In the genomic region with DNA sequence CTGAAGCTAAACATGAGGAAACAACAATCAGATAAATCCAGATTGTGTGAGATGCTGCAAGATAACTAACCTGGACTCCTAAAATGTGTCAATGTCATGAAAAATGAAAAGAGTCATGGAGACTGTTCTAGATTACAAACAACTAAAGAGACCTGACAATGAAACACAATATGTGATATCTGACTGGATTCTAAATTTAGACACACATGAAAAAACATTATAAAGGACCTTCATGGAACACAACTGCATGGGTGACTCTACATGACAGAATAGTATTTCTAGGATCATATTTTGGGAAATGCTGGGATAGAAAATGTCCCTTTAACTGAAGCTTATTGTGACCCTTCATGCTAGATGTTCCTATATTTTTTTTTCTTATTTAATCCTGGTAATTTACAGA, we compare ENCODE assay signal across 33 cellular contexts.
"Had no signal": no experiment of that assay in that cellular context is flagged by ENCODE, and none has a peak within 500 bp of the region (broad histone marks: within the 10 kb centered on the region; RNA-seq: fewer than 3 reads in every experiment).

No MANE protein-coding gene starts in this region.

- H3K27ac Mint-ChIP-seq: activated B cell treated with CpG ODN at 0.5 μM for 24 hours; activated CD4-positive, alpha-beta memory T cell treated with anti-CD3 and anti-CD28 coated beads, Interleukin-2, amount 10 ng/mL, durations not matched to agents 7 days and 5 days; activated CD4-positive, alpha-beta T cell treated with anti-CD3 and anti-CD28 coated beads, Interleukin-2, amount 10 ng/mL, durations not matched to agents 7 days and 5 days; activated CD8-positive, alpha-beta memory T cell treated with anti-CD3 and anti-CD28 coated beads, Interleukin-2, amount 10 ng/mL, durations not matched to agents 7 days and 5 days; activated CD8-positive, alpha-beta T cell treated with anti-CD3 and anti-CD28 coated beads, Interleukin-2, amount 10 ng/mL, durations not matched to agents 7 days and 5 days; activated naive CD4-positive, alpha-beta T cell treated with anti-CD3 and anti-CD28 coated beads for 36 hours; activated naive CD4-positive, alpha-beta T cell treated with anti-CD3 and anti-CD28 coated beads, Interleukin-2, amount 50 U/mL, for 72 hours; activated naive CD8-positive, alpha-beta T cell treated with anti-CD3 and anti-CD28 coated beads for 36 hours; activated T-cell treated with anti-CD3 and anti-CD28 coated beads, Interleukin-2, amount 50 U/mL, for 24 hours; activated T-helper 2 cell treated with anti-CD3 and anti-CD28 coated beads, Interferon-gamma antibody, Interleukin-2, Interleukin-4, amounts not matched to agents 10 μg/mL and 5 μg/mL and 100 μg/mL, durations not matched to agents 14 hours and 24 hours and 36 hours; T-helper 1 cell treated with Interleukin-12 subunit alpha and Interleukin-12 subunit beta and Interleukin-4 antibody, amounts not matched to agents 30 μg/mL and 1 μg/mL, for 36 hours; T-helper 2 cell treated with Interferon-gamma antibody and Interleukin-4, amounts not matched to agents 5 μg/mL and 100 μg/mL, for 36 hours had no signal

- H3K4me3 ChIP-seq: adrenal gland, body of pancreas, breast epithelium had no signal

- H3K4me1 ChIP-seq: breast epithelium had no signal

- H3K27me3 Mint-ChIP-seq: activated CD4-positive, alpha-beta memory T cell treated with anti-CD3 and anti-CD28 coated beads, Interleukin-2, amount 10 ng/mL, durations not matched to agents 7 days and 5 days; activated naive CD8-positive, alpha-beta T cell treated with anti-CD3 and anti-CD28 coated beads for 36 hours had no signal

- H3K36me3 ChIP-seq: adrenal gland, brain microvascular endothelial cell, breast epithelium had no signal

- DNase-seq: activated B cell treated with CpG ODN at 0.5 μM for 24 hours; activated CD4-positive, alpha-beta memory T cell treated with anti-CD3 and anti-CD28 coated beads, Interleukin-2, amount 10 ng/mL, durations not matched to agents 7 days and 5 days; activated CD4-positive, alpha-beta T cell treated with anti-CD3 and anti-CD28 coated beads for 48 hours; activated CD4-positive, alpha-beta T cell treated with anti-CD3 and anti-CD28 coated beads, Interleukin-2, amount 10 ng/mL, durations not matched to agents 7 days and 5 days; activated CD4-positive, alpha-beta T cell treated with anti-CD3 and anti-CD28 coated beads, Interleukin-2, amount 50 U/mL, for 48 hours; activated CD4-positive, CD25-positive, alpha-beta regulatory T cell treated with anti-CD3 and anti-CD28 coated beads, Interleukin-2, amount 50 U/mL, for 72 hours; activated CD8-positive, alpha-beta memory T cell treated with anti-CD3 and anti-CD28 coated beads for 24 hours; activated CD8-positive, alpha-beta memory T cell treated with anti-CD3 and anti-CD28 coated beads, Interleukin-2, amount 10 ng/mL, durations not matched to agents 7 days and 5 days; activated CD8-positive, alpha-beta memory T cell treated with anti-CD3 and anti-CD28 coated beads, Interleukin-2, amount 50 U/mL, for 48 hours; activated CD8-positive, alpha-beta T cell treated with anti-CD3 and anti-CD28 coated beads, Interleukin-2, amount 10 ng/mL, durations not matched to agents 7 days and 5 days; activated effector memory CD4-positive, alpha-beta T cell treated with Interleukin-2 at 50 U/mL for 16 hours; activated gamma-delta T cell treated with Interleukin-2 at 50 U/mL for 16 hours; activated naive CD4-positive, alpha-beta T cell; activated naive CD4-positive, alpha-beta T cell treated with anti-CD3 and anti-CD28 coated beads for 36 hours; activated naive CD4-positive, alpha-beta T cell treated with anti-CD3 and anti-CD28 coated beads, Interleukin-2, amount 50 U/mL, for 16 hours; activated naive CD8-positive, alpha-beta T cell treated with anti-CD3 and anti-CD28 coated beads for 36 hours; activated T-cell treated with anti-CD3 and anti-CD28 coated beads, Interleukin-2, amount 50 U/mL, for 24 hours; activated T-cell treated with anti-CD3 and anti-CD28 coated beads, Interleukin-2, amount 50 U/mL, for 48 hours; amniotic stem cell; brain microvascular endothelial cell; central memory CD4-positive, alpha-beta T cell; T-helper 1 cell; T-helper 9 cell had no signal

- H3K27me3 ChIP-seq: adrenal gland, body of pancreas, brain microvascular endothelial cell, breast epithelium had no signal

- ATAC-seq: activated CD8-positive, alpha-beta memory T cell treated with anti-CD3 and anti-CD28 coated beads, Interleukin-2, amount 10 ng/mL, durations not matched to agents 7 days and 5 days; activated CD8-positive, alpha-beta T cell treated with anti-CD3 and anti-CD28 coated beads, Interleukin-2, amount 10 ng/mL, durations not matched to agents 7 days and 5 days; activated naive CD4-positive, alpha-beta T cell treated with anti-CD3 and anti-CD28 coated beads, Interleukin-2, amount 50 U/mL, for 72 hours had no signal

- H3K36me3 Mint-ChIP-seq: activated CD8-positive, alpha-beta memory T cell treated with anti-CD3 and anti-CD28 coated beads, Interleukin-2, amount 10 ng/mL, durations not matched to agents 7 days and 5 days; activated naive CD4-positive, alpha-beta T cell treated with anti-CD3 and anti-CD28 coated beads, Interleukin-2, amount 50 U/mL, for 72 hours; activated naive CD8-positive, alpha-beta T cell treated with anti-CD3 and anti-CD28 coated beads for 36 hours had no signal

- H3K27ac ChIP-seq: body of pancreas, brain microvascular endothelial cell, breast epithelium, VCaP had no signal

- FAIRE-seq: astrocyte, TTC549 had no signal

- H3K4me3 Mint-ChIP-seq: activated B cell treated with CpG ODN at 0.5 μM for 24 hours; activated CD4-positive, alpha-beta memory T cell treated with anti-CD3 and anti-CD28 coated beads, Interleukin-2, amount 10 ng/mL, durations not matched to agents 7 days and 5 days; activated CD4-positive, alpha-beta T cell treated with anti-CD3 and anti-CD28 coated beads, Interleukin-2, amount 10 ng/mL, durations not matched to agents 7 days and 5 days; activated CD8-positive, alpha-beta memory T cell treated with anti-CD3 and anti-CD28 coated beads, Interleukin-2, amount 10 ng/mL, durations not matched to agents 7 days and 5 days; activated CD8-positive, alpha-beta T cell treated with anti-CD3 and anti-CD28 coated beads, Interleukin-2, amount 10 ng/mL, durations not matched to agents 7 days and 5 days; activated naive CD4-positive, alpha-beta T cell treated with anti-CD3 and anti-CD28 coated beads for 36 hours; activated naive CD8-positive, alpha-beta T cell treated with anti-CD3 and anti-CD28 coated beads for 36 hours; activated T-cell treated with anti-CD3 and anti-CD28 coated beads, Interleukin-2, amount 50 U/mL, for 24 hours; T-helper 1 cell treated with Interleukin-12 subunit alpha and Interleukin-12 subunit beta and Interleukin-4 antibody, amounts not matched to agents 30 μg/mL and 1 μg/mL, for 36 hours; T-helper 2 cell treated with Interferon-gamma antibody and Interleukin-4, amounts not matched to agents 5 μg/mL and 100 μg/mL, for 36 hours had no signal

- H3K4me1 Mint-ChIP-seq: activated CD4-positive, alpha-beta memory T cell treated with anti-CD3 and anti-CD28 coated beads, Interleukin-2, amount 10 ng/mL, durations not matched to agents 7 days and 5 days; activated CD4-positive, alpha-beta T cell treated with anti-CD3 and anti-CD28 coated beads, Interleukin-2, amount 10 ng/mL, durations not matched to agents 7 days and 5 days; activated CD8-positive, alpha-beta memory T cell treated with anti-CD3 and anti-CD28 coated beads, Interleukin-2, amount 10 ng/mL, durations not matched to agents 7 days and 5 days; activated naive CD8-positive, alpha-beta T cell treated with anti-CD3 and anti-CD28 coated beads for 36 hours had no signal

- H3K9me3 ChIP-seq: adrenal gland, body of pancreas, breast epithelium had no signal

- H3K9me3 Mint-ChIP-seq: activated B cell treated with CpG ODN at 0.5 μM for 24 hours; activated CD4-positive, alpha-beta memory T cell treated with anti-CD3 and anti-CD28 coated beads, Interleukin-2, amount 10 ng/mL, durations not matched to agents 7 days and 5 days; activated CD4-positive, alpha-beta T cell treated with anti-CD3 and anti-CD28 coated beads, Interleukin-2, amount 10 ng/mL, durations not matched to agents 7 days and 5 days; activated naive CD4-positive, alpha-beta T cell treated with anti-CD3 and anti-CD28 coated beads for 36 hours; activated naive CD4-positive, alpha-beta T cell treated with anti-CD3 and anti-CD28 coated beads, Interleukin-2, amount 50 U/mL, for 72 hours; activated naive CD8-positive, alpha-beta T cell treated with anti-CD3 and anti-CD28 coated beads for 36 hours; activated T-cell treated with anti-CD3 and anti-CD28 coated beads, Interleukin-2, amount 50 U/mL, for 24 hours; activated T-helper 2 cell treated with anti-CD3 and anti-CD28 coated beads, Interferon-gamma antibody, Interleukin-2, Interleukin-4, amounts not matched to agents 10 μg/mL and 5 μg/mL and 100 μg/mL, durations not matched to agents 14 hours and 24 hours and 36 hours; T-helper 1 cell treated with Interleukin-12 subunit alpha and Interleukin-12 subunit beta and Interleukin-4 antibody, amounts not matched to agents 30 μg/mL and 1 μg/mL, for 36 hours; T-helper 2 cell treated with Interferon-gamma antibody and Interleukin-4, amounts not matched to agents 5 μg/mL and 100 μg/mL, for 36 hours had no signal
